ENCODE assay signal across 16 cellular contexts in the genomic region with DNA sequence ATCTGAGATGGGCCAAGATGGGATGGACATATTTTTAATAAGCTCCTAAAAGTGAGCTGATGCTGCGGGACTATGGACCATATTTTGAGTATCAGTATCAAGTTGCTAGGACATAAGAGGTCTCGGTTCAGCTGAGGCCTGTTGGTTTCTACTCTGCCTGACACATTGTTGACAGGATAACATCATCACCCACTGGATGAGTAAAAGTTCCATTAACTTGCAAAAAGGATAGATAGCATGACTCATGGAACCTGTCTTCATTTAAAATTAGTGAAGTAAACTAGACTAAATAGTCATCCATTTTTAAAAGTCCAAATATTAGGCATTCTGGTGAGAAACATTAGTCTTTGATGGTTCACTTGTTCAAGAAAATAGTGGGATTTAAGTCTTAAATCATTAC. TPM values are rescaled to one million over a fixed set of nuclear protein-coding genes. Genes with fewer than 3 reads are reported as not detected.
A peak's percentile ranks its signal among the peaks of the same experiment; 100 is the strongest.
DNase-seq lines count a peak whose midpoint lies in the region; ATAC-seq and TF ChIP-seq lines count a peak whose summit lies in the region.
"Had no signal": no experiment of that assay in that cellular context is flagged by ENCODE, and none has a peak within 500 bp of the region (broad histone marks: within the 10 kb centered on the region; RNA-seq: fewer than 3 reads in every experiment).

No MANE protein-coding gene starts in this region.

- H3K4me1 Mint-ChIP-seq in activated CD8-positive, alpha-beta memory T cell treated with anti-CD3 and anti-CD28 coated beads, Interleukin-2, amount 10 ng/mL, durations not matched to agents 7 days and 5 days: peaks cover 73% of the 10 kb centered on the region
- peaks cover 53 to 63% of the 10 kb centered on the region in 2 donors for H3K4me1 Mint-ChIP-seq in natural killer cell treated with Interleukin-12 subunit alpha and Interleukin-12 subunit beta and Interleukin-15 and Interleukin-18, amount 100 ng/mL, for 72 hours (ENCODE audit: low read depth in 2 of 2)
- H3K4me1 Mint-ChIP-seq: neural progenitor cell had no signal

- H3K27me3 Mint-ChIP-seq in activated CD8-positive, alpha-beta memory T cell treated with anti-CD3 and anti-CD28 coated beads, Interleukin-2, amount 10 ng/mL, durations not matched to agents 7 days and 5 days: no peaks in the 10 kb centered on the region
- H3K27me3 Mint-ChIP-seq in natural killer cell treated with Interleukin-12 subunit alpha and Interleukin-12 subunit beta and Interleukin-15 and Interleukin-18, amount 100 ng/mL, for 72 hours: no peaks in the 10 kb centered on the region

- no peak for DNase-seq in activated CD8-positive, alpha-beta memory T cell treated with anti-CD3 and anti-CD28 coated beads, Interleukin-2, amount 10 ng/mL, durations not matched to agents 7 days and 5 days
- no peak for DNase-seq in activated CD8-positive, alpha-beta memory T cell treated with anti-CD3 and anti-CD28 coated beads for 24 hours
- peak; percentile 27 for DNase-seq in activated naive CD4-positive, alpha-beta T cell treated with anti-CD3 and anti-CD28 coated beads, Interleukin-2, amount 50 U/mL, for 16 hours
- DNase-seq in natural killer cell treated with Interleukin-12 subunit alpha and Interleukin-12 subunit beta and Interleukin-15 and Interleukin-18, amount 100 ng/mL, for 72 hours (ENCODE audit: low spot score): no peak
- DNase-seq in epidermal melanocyte (ENCODE audit: insufficient read length, low spot score) (no peak), posterior vena cava (ENCODE audit: low spot score) (no peak), NAMALWA (ENCODE audit: low spot score) (no peak)
- DNase-seq: activated CD8-positive, alpha-beta memory T cell treated with anti-CD3 and anti-CD28 coated beads, Interleukin-2, amount 50 U/mL, for 48 hours; DMS153; dorsolateral prefrontal cortex; lower lobe of right lung; MM.1S; SIG-M5; testis had no signal

- H3K9me3 ChIP-seq in HEK293 (ENCODE audit: control insufficient read depth, insufficient read depth, low read depth, low read length): no peaks in the 10 kb centered on the region
- H3K9me3 ChIP-seq: lower lobe of right lung, testis had no signal

- no peak overlapping the region for H3K4me3 ChIP-seq in HEK293 (ENCODE audit: low read depth, low read length)
- H3K4me3 ChIP-seq: dorsolateral prefrontal cortex, lower lobe of right lung, neural progenitor cell, testis had no signal

- ATAC-seq in activated CD8-positive, alpha-beta memory T cell treated with anti-CD3 and anti-CD28 coated beads, Interleukin-2, amount 10 ng/mL, durations not matched to agents 7 days and 5 days: peak; percentile 49
- peak in 1 of 2 donors; percentile 70 for ATAC-seq in natural killer cell treated with Interleukin-12 subunit alpha and Interleukin-12 subunit beta and Interleukin-15 and Interleukin-18, amount 100 ng/mL, for 72 hours
- ATAC-seq: lower lobe of right lung had no signal

- peaks cover 10% of the 10 kb centered on the region for H3K4me1 ChIP-seq in HEK293 (ENCODE audit: control insufficient read depth, insufficient read depth, low read length)
- H3K4me1 ChIP-seq: lower lobe of right lung, testis had no signal

- CTCF ChIA-PET in activated CD8-positive, alpha-beta memory T cell treated with anti-CD3 and anti-CD28 coated beads, Interleukin-2, amount 10 ng/mL, durations not matched to agents 7 days and 5 days (lab: Charles Lee): no interaction called here
- CTCF ChIA-PET in HEK293 (lab: Yijun Ruan, JAX): interaction anchor here (0.6 kb wide), 1 partner anchor 16 kb away, joined by 3 read pairs; no protein-coding TSS in a partner anchor

- H3K4me3 Mint-ChIP-seq in activated CD8-positive, alpha-beta memory T cell treated with anti-CD3 and anti-CD28 coated beads, Interleukin-2, amount 10 ng/mL, durations not matched to agents 7 days and 5 days: no peak overlapping the region
- H3K4me3 Mint-ChIP-seq in natural killer cell treated with Interleukin-12 subunit alpha and Interleukin-12 subunit beta and Interleukin-15 and Interleukin-18, amount 100 ng/mL, for 72 hours: no peak overlapping the region
- H3K4me3 Mint-ChIP-seq: neural progenitor cell had no signal

- intact Hi-C loops in posterior vena cava (cut with DNase I): no loop called here

- no peak overlapping the region for H3K27ac Mint-ChIP-seq in activated CD8-positive, alpha-beta memory T cell treated with anti-CD3 and anti-CD28 coated beads, Interleukin-2, amount 10 ng/mL, durations not matched to agents 7 days and 5 days
- H3K27ac Mint-ChIP-seq in natural killer cell treated with Interleukin-12 subunit alpha and Interleukin-12 subunit beta and Interleukin-15 and Interleukin-18, amount 100 ng/mL, for 72 hours: peak overlapping the region; percentile 46 to 70
- H3K27ac Mint-ChIP-seq: neural progenitor cell had no signal

- POLR2A ChIA-PET in HEK293 (lab: Yijun Ruan, JAX): no interaction called here

- H3K36me3 Mint-ChIP-seq in activated CD8-positive, alpha-beta memory T cell treated with anti-CD3 and anti-CD28 coated beads, Interleukin-2, amount 10 ng/mL, durations not matched to agents 7 days and 5 days: peaks cover 57% of the 10 kb centered on the region
- no peaks in the 10 kb centered on the region for H3K36me3 Mint-ChIP-seq in natural killer cell treated with Interleukin-12 subunit alpha and Interleukin-12 subunit beta and Interleukin-15 and Interleukin-18, amount 100 ng/mL, for 72 hours

- peaks cover 4% of the 10 kb centered on the region for H3K9me3 Mint-ChIP-seq in activated CD8-positive, alpha-beta memory T cell treated with anti-CD3 and anti-CD28 coated beads, Interleukin-2, amount 10 ng/mL, durations not matched to agents 7 days and 5 days (ENCODE audit: low read depth)
- no peaks in the 10 kb centered on the region for H3K9me3 Mint-ChIP-seq in natural killer cell treated with Interleukin-12 subunit alpha and Interleukin-12 subunit beta and Interleukin-15 and Interleukin-18, amount 100 ng/mL, for 72 hours
- H3K9me3 Mint-ChIP-seq: neural progenitor cell had no signal

- H3K27ac ChIP-seq in HEK293 (ENCODE audit: extremely low read depth, low read depth, low read length): no peak overlapping the region
- H3K27ac ChIP-seq: dorsolateral prefrontal cortex, lower lobe of right lung, neural progenitor cell, testis had no signal

- TF ChIP-seq CTCF in HEK293 (tag by site-specific recombination; IDR thresholded peaks at IDR 0.05): no peak

- H3K36me3 ChIP-seq in HEK293 (ENCODE audit: control insufficient read depth in 2 of 2, insufficient read depth in 1 of 2, low read length in 2 of 2): no peaks in the 10 kb centered on the region
- H3K36me3 ChIP-seq: lower lobe of right lung, neural progenitor cell had no signal

TF ChIP-seq in HEK293, 187 proteins besides CTCF, POLR2A, EP300 and RAD21:
- TF ChIP-seq PRDM1 (tag by site-specific recombination; IDR thresholded peaks at IDR 0.05) (peak; percentile 52), ZNF521 (tag by site-specific recombination; IDR thresholded peaks at IDR 0.05) (no peak)

RNA-seq across cellular contexts. Expression of gene PARP8, which starts 33.3 kb away (rescaled TPM):
- 100 to 1,000 TPM in 1 of 2 experiments, 10 to 100 TPM in 1; 79.8 to 128 TPM for total RNA-seq in activated CD8-positive, alpha-beta memory T cell treated with anti-CD3 and anti-CD28 coated beads, Interleukin-2, amount 10 ng/mL, durations not matched to agents 7 days and 5 days
- total RNA-seq in natural killer cell treated with Interleukin-12 subunit alpha and Interleukin-12 subunit beta and Interleukin-15 and Interleukin-18, amount 100 ng/mL, for 72 hours: 10 to 100 TPM; 58.2 to 62.5 TPM
- total RNA-seq in posterior vena cava: 10 to 100 TPM; 20.4 to 27.4 TPM
